In the genomic region with DNA sequence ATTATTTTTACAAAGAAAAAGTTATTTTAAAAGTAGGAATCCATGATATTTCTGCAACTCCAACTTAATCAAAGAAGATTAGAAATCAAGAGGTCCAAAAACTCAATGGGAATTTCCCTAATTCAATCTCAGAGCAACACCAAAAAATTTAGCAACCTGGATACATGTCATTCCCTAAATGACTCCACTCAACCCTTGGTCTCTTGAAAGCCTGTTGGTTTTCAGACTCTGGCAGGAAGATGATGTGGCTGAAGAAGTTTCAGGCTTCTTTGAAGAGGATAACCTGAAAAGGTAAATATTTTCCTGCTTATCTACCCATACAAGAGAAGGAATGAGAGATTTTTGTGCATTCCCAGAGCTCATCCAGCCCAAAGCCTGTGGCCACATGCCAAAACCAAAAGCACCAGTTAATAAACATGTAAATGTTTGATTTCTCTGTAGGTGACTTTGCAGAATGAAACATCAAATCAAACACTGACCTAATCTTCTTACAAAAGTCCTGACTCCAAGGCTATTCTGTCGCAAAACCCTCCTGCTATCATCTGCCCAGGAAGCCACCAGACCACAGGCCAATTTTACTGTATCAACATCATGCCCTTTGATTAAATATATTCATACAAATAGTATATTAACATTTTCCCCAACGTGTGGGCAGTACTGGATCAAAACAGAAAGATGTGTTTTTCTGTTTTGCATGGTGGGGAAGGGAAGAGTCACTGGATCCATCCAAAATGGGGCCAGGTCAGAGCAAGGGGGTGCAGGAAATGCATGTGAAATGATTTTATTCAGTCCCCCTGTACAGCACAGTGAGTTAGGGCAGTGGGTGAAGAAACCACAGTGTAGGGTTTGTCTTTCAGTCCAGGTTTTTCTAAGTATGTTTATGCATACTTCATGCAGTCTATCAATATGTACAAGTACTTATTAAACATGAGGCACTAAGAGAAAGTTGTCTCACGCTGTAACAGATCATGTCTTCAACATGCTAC, we compare ENCODE assay signal across 17 cellular contexts. TPM values are rescaled to one million over a fixed set of nuclear protein-coding genes. Genes with fewer than 3 reads are reported as not detected.
DNase-seq lines count a peak whose midpoint lies in the region; ATAC-seq and TF ChIP-seq lines count a peak whose summit lies in the region.
"Had no signal": no experiment of that assay in that cellular context is flagged by ENCODE, and none has a peak within 500 bp of the region (broad histone marks: within the 10 kb centered on the region; RNA-seq: fewer than 3 reads in every experiment).

No MANE protein-coding gene starts in this region.

- H3K4me3 Mint-ChIP-seq in stimulated activated naive CD8-positive, alpha-beta T cell treated with anti-CD3 and anti-CD28 coated beads, Interleukin-15, amount 100 ng/mL, for 72 hours: no peak overlapping the region
- no peak overlapping the region for H3K4me3 Mint-ChIP-seq in activated T-helper 2 cell treated with anti-CD3 and anti-CD28 coated beads, Interferon-gamma antibody, Interleukin-2, Interleukin-4, amounts not matched to agents 10 μg/mL and 5 μg/mL and 100 μg/mL, durations not matched to agents 14 hours and 24 hours and 36 hours (ENCODE audit: low read depth)
- no peak overlapping the region for H3K4me3 Mint-ChIP-seq in stimulated activated effector memory CD8-positive, alpha-beta T cell treated with anti-CD3 and anti-CD28 coated beads, Interleukin-12 subunit alpha, Interleukin-12 subunit beta, amount 100 ng/mL, for 72 hours
- H3K4me3 Mint-ChIP-seq: B cell; CD4-positive, alpha-beta T cell; GM23338 had no signal

- no peaks in the 10 kb centered on the region for H3K36me3 ChIP-seq in Peyer's patch

- intact Hi-C loops in activated T-helper 2 cell treated with anti-CD3 and anti-CD28 coated beads, Interferon-gamma antibody, Interleukin-2, Interleukin-4, amounts not matched to agents 10 μg/mL and 5 μg/mL and 100 μg/mL, durations not matched to agents 14 hours and 24 hours and 36 hours (cut with micrococcal nuclease): loop anchor here (5.0 kb wide), 1 partner anchor 38 kb away; a partner anchor contains a TSS

- H3K9me3 ChIP-seq in Peyer's patch: no peaks in the 10 kb centered on the region
- H3K9me3 ChIP-seq: SK-N-SH had no signal

- peaks cover 6 to 18% of the 10 kb centered on the region in 2 donors for H3K9me3 Mint-ChIP-seq in stimulated activated naive CD8-positive, alpha-beta T cell treated with anti-CD3 and anti-CD28 coated beads, Interleukin-15, amount 100 ng/mL, for 72 hours
- peaks cover 11% of the 10 kb centered on the region for H3K9me3 Mint-ChIP-seq in activated T-helper 2 cell treated with anti-CD3 and anti-CD28 coated beads, Interferon-gamma antibody, Interleukin-2, Interleukin-4, amounts not matched to agents 10 μg/mL and 5 μg/mL and 100 μg/mL, durations not matched to agents 14 hours and 24 hours and 36 hours
- no peaks in the 10 kb centered on the region for H3K9me3 Mint-ChIP-seq in stimulated activated effector memory CD8-positive, alpha-beta T cell treated with anti-CD3 and anti-CD28 coated beads, Interleukin-12 subunit alpha, Interleukin-12 subunit beta, amount 100 ng/mL, for 72 hours
- H3K9me3 Mint-ChIP-seq: CD4-positive, alpha-beta T cell had no signal

- ATAC-seq in stimulated activated naive CD8-positive, alpha-beta T cell treated with anti-CD3 and anti-CD28 coated beads, Interleukin-15, amount 100 ng/mL, for 72 hours: peak; percentile 20
- no peak for ATAC-seq in stimulated activated naive CD8-positive, alpha-beta T cell treated with anti-CD3 and anti-CD28 coated beads, Interleukin-15, Interleukin-2, amounts not matched to agents 100 U/mL and 50 U/mL, for 24 hours
- ATAC-seq in stimulated activated effector memory CD8-positive, alpha-beta T cell treated with anti-CD3 and anti-CD28 coated beads, Interleukin-12 subunit alpha, Interleukin-12 subunit beta, amount 100 ng/mL, for 72 hours: peak; percentile 54
- ATAC-seq in GM21529 (IDR thresholded peaks at IDR 0.05; ENCODE audit: unreplicated experiment): no peak
- no peak for ATAC-seq in activated CD4-positive, CD25-positive, alpha-beta regulatory T cell treated with anti-CD3 and anti-CD28 coated beads, Interleukin-2, amount 50 U/mL, for 24 hours
- ATAC-seq: GM23338, K562, Right ventricle myocardium inferior had no signal

- no peaks in the 10 kb centered on the region for H3K4me1 ChIP-seq in Peyer's patch

- TF ChIP-seq CTCF in Peyer's patch (IDR thresholded peaks at IDR 0.05): no peak

- H3K27me3 Mint-ChIP-seq in stimulated activated naive CD8-positive, alpha-beta T cell treated with anti-CD3 and anti-CD28 coated beads, Interleukin-15, amount 100 ng/mL, for 72 hours: no peaks in the 10 kb centered on the region
- no peaks in the 10 kb centered on the region for H3K27me3 Mint-ChIP-seq in activated T-helper 2 cell treated with anti-CD3 and anti-CD28 coated beads, Interferon-gamma antibody, Interleukin-2, Interleukin-4, amounts not matched to agents 10 μg/mL and 5 μg/mL and 100 μg/mL, durations not matched to agents 14 hours and 24 hours and 36 hours (ENCODE audit: low read depth)
- H3K27me3 Mint-ChIP-seq: B cell; CD4-positive, alpha-beta T cell had no signal

- no peaks in the 10 kb centered on the region for H3K4me1 Mint-ChIP-seq in stimulated activated naive CD8-positive, alpha-beta T cell treated with anti-CD3 and anti-CD28 coated beads, Interleukin-15, amount 100 ng/mL, for 72 hours
- H3K4me1 Mint-ChIP-seq in activated T-helper 2 cell treated with anti-CD3 and anti-CD28 coated beads, Interferon-gamma antibody, Interleukin-2, Interleukin-4, amounts not matched to agents 10 μg/mL and 5 μg/mL and 100 μg/mL, durations not matched to agents 14 hours and 24 hours and 36 hours (ENCODE audit: low read depth): peaks cover 21% of the 10 kb centered on the region
- peaks cover 6% of the 10 kb centered on the region for H3K4me1 Mint-ChIP-seq in stimulated activated effector memory CD8-positive, alpha-beta T cell treated with anti-CD3 and anti-CD28 coated beads, Interleukin-12 subunit alpha, Interleukin-12 subunit beta, amount 100 ng/mL, for 72 hours
- H3K4me1 Mint-ChIP-seq: B cell had no signal

- H3K27ac ChIP-seq in Peyer's patch: no peak overlapping the region

- DNase-seq in stimulated activated naive CD8-positive, alpha-beta T cell treated with anti-CD3 and anti-CD28 coated beads, Interleukin-15, amount 100 ng/mL, for 72 hours: no peak
- DNase-seq in stimulated activated naive CD8-positive, alpha-beta T cell treated with anti-CD3 and anti-CD28 coated beads, Interleukin-15, Interleukin-2, amounts not matched to agents 100 U/mL and 50 U/mL, for 24 hours: no peak
- DNase-seq in NCI-H526 treated with DMSO at 0.1 percent for 48 hours (lab: John Stamatoyannopoulos, UW) (peak; percentile 94), Peyer's patch (no peak)
- DNase-seq in activated T-helper 2 cell treated with anti-CD3 and anti-CD28 coated beads, Interferon-gamma antibody, Interleukin-2, Interleukin-4, amounts not matched to agents 10 μg/mL and 5 μg/mL and 100 μg/mL, durations not matched to agents 14 hours and 24 hours and 36 hours (ENCODE audit: low spot score): no peak
- DNase-seq in stimulated activated effector memory CD8-positive, alpha-beta T cell treated with anti-CD3 and anti-CD28 coated beads, Interleukin-12 subunit alpha, Interleukin-12 subunit beta, amount 100 ng/mL, for 72 hours (ENCODE audit: low spot score in 2 of 2): no peak
- DNase-seq: CD4-positive, alpha-beta T cell; GF-D8; NCI-H187 treated with DMSO at 0.1 percent for 48 hours; NCI-H510A treated with DMSO at 0.1 percent for 48 hours; SK-N-SH had no signal

- peak overlapping the region in 1 of 2 donors; percentile 52 for H3K27ac Mint-ChIP-seq in stimulated activated naive CD8-positive, alpha-beta T cell treated with anti-CD3 and anti-CD28 coated beads, Interleukin-15, amount 100 ng/mL, for 72 hours
- peak overlapping the region; percentile 5 for H3K27ac Mint-ChIP-seq in activated T-helper 2 cell treated with anti-CD3 and anti-CD28 coated beads, Interferon-gamma antibody, Interleukin-2, Interleukin-4, amounts not matched to agents 10 μg/mL and 5 μg/mL and 100 μg/mL, durations not matched to agents 14 hours and 24 hours and 36 hours
- H3K27ac Mint-ChIP-seq in stimulated activated effector memory CD8-positive, alpha-beta T cell treated with anti-CD3 and anti-CD28 coated beads, Interleukin-12 subunit alpha, Interleukin-12 subunit beta, amount 100 ng/mL, for 72 hours: peak overlapping the region; percentile 70
- H3K27ac Mint-ChIP-seq: B cell; CD4-positive, alpha-beta T cell; GM23338 had no signal

- no peaks in the 10 kb centered on the region for H3K27me3 ChIP-seq in Peyer's patch

- no peak for TF ChIP-seq POLR2A in Peyer's patch (IDR thresholded peaks at IDR 0.05)

- H3K4me3 ChIP-seq in Peyer's patch: no peak overlapping the region
- H3K4me3 ChIP-seq: GM23338, K562 had no signal

- peaks cover 37% of the 10 kb centered on the region for H3K36me3 Mint-ChIP-seq in activated T-helper 2 cell treated with anti-CD3 and anti-CD28 coated beads, Interferon-gamma antibody, Interleukin-2, Interleukin-4, amounts not matched to agents 10 μg/mL and 5 μg/mL and 100 μg/mL, durations not matched to agents 14 hours and 24 hours and 36 hours (ENCODE audit: low read depth)
- no peaks in the 10 kb centered on the region for H3K36me3 Mint-ChIP-seq in stimulated activated effector memory CD8-positive, alpha-beta T cell treated with anti-CD3 and anti-CD28 coated beads, Interleukin-12 subunit alpha, Interleukin-12 subunit beta, amount 100 ng/mL, for 72 hours

RNA-seq across cellular contexts. Expression of a gene that starts 38.8 kb away (rescaled TPM):
- 40.8 and 41.5 TPM in 2 replicates for total RNA-seq in activated T-helper 2 cell treated with anti-CD3 and anti-CD28 coated beads, Interferon-gamma antibody, Interleukin-2, Interleukin-4, amounts not matched to agents 10 μg/mL and 5 μg/mL and 100 μg/mL, durations not matched to agents 14 hours and 24 hours and 36 hours
- 10 to 100 TPM; 24.8 to 93.0 (median 40.2) TPM for total RNA-seq in Peyer's patch

Comparison
In these comparisons a context has a peak if more than half of its experiments do, and no peak if none do; other contexts are left out.
1. ATAC-seq: peak in stimulated activated naive CD8-positive, alpha-beta T cell treated with anti-CD3 and anti-CD28 coated beads, Interleukin-15, amount 100 ng/mL, for 72 hours (single experiment) and stimulated activated effector memory CD8-positive, alpha-beta T cell treated with anti-CD3 and anti-CD28 coated beads, Interleukin-12 subunit alpha, Interleukin-12 subunit beta, amount 100 ng/mL, for 72 hours (single experiment); none in stimulated activated naive CD8-positive, alpha-beta T cell treated with anti-CD3 and anti-CD28 coated beads, Interleukin-15, Interleukin-2, amounts not matched to agents 100 U/mL and 50 U/mL, for 24 hours (single experiment), GM21529 (single experiment) and activated CD4-positive, CD25-positive, alpha-beta regulatory T cell treated with anti-CD3 and anti-CD28 coated beads, Interleukin-2, amount 50 U/mL, for 24 hours (0 of 2).